Comparison of ENCODE assay signal across 8 cellular contexts in genomic region chr7:77247206-77247850, GRCh38. TPM values are rescaled to one million over a fixed set of nuclear protein-coding genes. Genes with fewer than 3 reads are reported as not detected.
A peak's percentile ranks its signal among the peaks of the same experiment; 100 is the strongest.
DNase-seq lines count a peak whose midpoint lies in the region; ATAC-seq and TF ChIP-seq lines count a peak whose summit lies in the region.

No MANE protein-coding gene starts in this region.

- no peak overlapping the region for H3K4me3 Mint-ChIP-seq in activated T-cell treated with anti-CD3 and anti-CD28 coated beads, Interleukin-2, amount 50 U/mL, for 4 hours

- ATAC-seq in GM21576 (IDR thresholded peaks at IDR 0.05; ENCODE audit: unreplicated experiment), result peak; percentile 73
- ATAC-seq in activated T-cell treated with anti-CD3 and anti-CD28 coated beads, Interleukin-2, amount 50 U/mL, for 4 hours, result peak; percentile 90 to 92

- TF ChIP-seq EP300 in ovary (IDR thresholded peaks at IDR 0.05) (no peak), transverse colon (IDR thresholded peaks at IDR 0.05; ENCODE audit: low read depth) (no peak)

- in situ Hi-C loops in transverse colon (cut with MboI; ENCODE audit: low pct_ligation_motif_present in 1 of 4, low pct_unique_long_range_greater_than_20kb in 1 of 4, low sequenced_read_pairs in 3 of 4), result loop anchor here in 1 of 4 donors (25.0 kb wide), 1 partner anchor 110 kb away; no protein-coding TSS in a partner anchor

- H3K4me1 ChIP-seq in ovary (ENCODE audit: insufficient read depth), result peaks cover 12% of the 10 kb centered on the region
- H3K4me1 ChIP-seq in transverse colon, result peaks cover 0 to 15% (median 2%) of the 10 kb centered on the region in 4 donors

- H3K27me3 ChIP-seq in ovary, result no peaks in the 10 kb centered on the region
- no peaks in the 10 kb centered on the region for H3K27me3 ChIP-seq in transverse colon

- H3K36me3 ChIP-seq in ovary, result no peaks in the 10 kb centered on the region
- H3K36me3 ChIP-seq in transverse colon, result no peaks in the 10 kb centered on the region

- H3K27me3 Mint-ChIP-seq in activated T-cell treated with anti-CD3 and anti-CD28 coated beads, Interleukin-2, amount 50 U/mL, for 4 hours (ENCODE audit: low read depth), result no peaks in the 10 kb centered on the region

- H3K9me3 Mint-ChIP-seq in activated T-cell treated with anti-CD3 and anti-CD28 coated beads, Interleukin-2, amount 50 U/mL, for 4 hours, result no peaks in the 10 kb centered on the region

- H3K36me3 Mint-ChIP-seq in activated T-cell treated with anti-CD3 and anti-CD28 coated beads, Interleukin-2, amount 50 U/mL, for 4 hours (ENCODE audit: insufficient read depth), result peaks cover 2% of the 10 kb centered on the region

- H3K27ac ChIP-seq in ovary, result no peak overlapping the region
- no peak overlapping the region for H3K27ac ChIP-seq in transverse colon

- no peaks in the 10 kb centered on the region for H3K4me1 Mint-ChIP-seq in activated T-cell treated with anti-CD3 and anti-CD28 coated beads, Interleukin-2, amount 50 U/mL, for 4 hours (ENCODE audit: low read depth)

- TF ChIP-seq CTCF in LNCaP clone FGC (IDR thresholded peaks at IDR 0.05; ENCODE audit: control insufficient read depth, extremely low read depth, insufficient read depth), result peak; percentile 85
- peak; percentile 85 for TF ChIP-seq CTCF in foreskin fibroblast (IDR thresholded peaks at IDR 0.05; ENCODE audit: low read depth, low read length)
- peak in 1 of 3 donors; percentile 27 for TF ChIP-seq CTCF in ovary (IDR thresholded peaks at IDR 0.05)
- peak; percentile 72 to 91 (median 84) for TF ChIP-seq CTCF in transverse colon (IDR thresholded peaks at IDR 0.05)

- no peak for TF ChIP-seq POLR2A in ovary (IDR thresholded peaks at IDR 0.05)
- TF ChIP-seq POLR2A in transverse colon (IDR thresholded peaks at IDR 0.05), result no peak

- intact Hi-C loops in ovary (cut with DNase I) (no loop called here), transverse colon (cut with DNase I; ENCODE audit: low total_unique reads) (no loop called here)

- H3K9me3 ChIP-seq in ovary (no peaks in the 10 kb centered on the region), transverse colon (no peaks in the 10 kb centered on the region)

- peak; percentile 37 for DNase-seq in DMS 273 treated with DMSO at 0.1 percent for 48 hours (lab: John Stamatoyannopoulos, UW)
- peak; percentile 58 for DNase-seq in LNCaP clone FGC (ENCODE audit: low read depth)
- peak; percentile 69 for DNase-seq in RKO (ENCODE audit: low spot score)
- DNase-seq in activated T-cell treated with anti-CD3 and anti-CD28 coated beads, Interleukin-2, amount 50 U/mL, for 4 hours, result peak; percentile 91
- peak; percentile 51 to 83 for DNase-seq in foreskin fibroblast
- DNase-seq in ovary, result peak in 4 of 5 donors; percentile 46 to 55 (median 46)
- peak; percentile 90 for DNase-seq in transverse colon

- 37 to 46% (median 40%) methylated on average over 3 of the region's 3 CpGs for WGBS in ovary, 3 donors
- WGBS in transverse colon (ENCODE audit: low coverage in 1 of 2), 2 donors, result 35% methylated on average over 3 of the region's 3 CpGs

- H3K4me3 ChIP-seq in LNCaP clone FGC (ENCODE audit: low read depth, low read length), result no peak overlapping the region
- H3K4me3 ChIP-seq in foreskin fibroblast (ENCODE audit: low read depth in 1 of 2, low read length in 2 of 2), result no peak overlapping the region
- no peak overlapping the region for H3K4me3 ChIP-seq in ovary
- H3K4me3 ChIP-seq in transverse colon, result no peak overlapping the region

RNA-seq across cellular contexts. Expression of gene FGL2, which starts 47.7 kb away (rescaled TPM):
- total RNA-seq in activated T-cell treated with anti-CD3 and anti-CD28 coated beads, Interleukin-2, amount 50 U/mL, for 4 hours, result under 1 TPM in 2 of 3 donors, not detected in 1; 0.11 to 0.37 TPM
- total RNA-seq in ovary (10 to 100 TPM in 4 of 7 donors, 1 to 10 TPM in 3; 3.5 to 20.5 (median 10.5) TPM), transverse colon (10 to 100 TPM; 23.1 to 45.2 (median 33.6) TPM)
- 10 to 100 TPM in 1 of 2 donors, 1 to 10 TPM in 1; 4.9 to 22.4 TPM for polyA plus RNA-seq in ovary

Comparison
In these comparisons a context has a peak if more than half of its experiments do, and no peak if none do; other contexts are left out.
1. DNase-seq: peak in every context shown above with its lines; median percentile 91 in activated T-cell treated with anti-CD3 and anti-CD28 coated beads, Interleukin-2, amount 50 U/mL, for 4 hours; 90 in transverse colon; 69 in RKO; 67 in foreskin fibroblast; 58 in LNCaP clone FGC; 46 in ovary; 37 in DMS 273 treated with DMSO at 0.1 percent for 48 hours.